20 cellular contexts compared by ENCODE assay signal in the genomic region with DNA sequence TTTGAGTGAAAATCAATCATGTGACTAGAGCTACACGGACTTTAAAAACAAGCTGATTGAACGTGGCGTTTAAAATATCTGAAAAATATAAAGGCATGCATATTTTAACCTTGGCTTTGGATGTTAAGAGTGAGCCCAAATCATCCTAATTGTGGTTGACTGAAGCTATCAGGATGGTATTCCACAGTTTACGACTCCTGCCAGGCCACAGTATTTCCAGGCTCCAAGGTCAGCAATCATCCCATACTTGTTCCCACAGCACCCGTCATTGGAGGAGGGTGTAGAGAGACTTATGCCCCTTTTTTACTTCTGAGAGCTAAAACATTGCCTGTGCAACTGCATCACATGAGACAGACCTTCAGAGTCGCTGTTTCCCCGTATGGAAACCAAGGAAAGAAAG. TPM values are rescaled to one million over a fixed set of nuclear protein-coding genes. Genes with fewer than 3 reads are reported as not detected.
DNase-seq lines count a peak whose midpoint lies in the region; ATAC-seq and TF ChIP-seq lines count a peak whose summit lies in the region.
"Had no signal": no experiment of that assay in that cellular context is flagged by ENCODE, and none has a peak within 500 bp of the region (broad histone marks: within the 10 kb centered on the region; RNA-seq: fewer than 3 reads in every experiment).

No MANE protein-coding gene starts in this region.

- no peak for TF ChIP-seq EP300 in transverse colon (IDR thresholded peaks at IDR 0.05; ENCODE audit: low read depth)

- no peak overlapping the region for H3K9ac ChIP-seq in fibroblast of lung (ENCODE audit: insufficient read depth, low read length)
- H3K9ac ChIP-seq: BLaER1 treated with 17β-estradiol and CSF1 and Interleukin-3, amounts not matched to agents 10 nM and 100 nM had no signal

- peaks cover 5% of the 10 kb centered on the region for H3K4me1 Mint-ChIP-seq in osteocyte (ENCODE audit: unreplicated experiment)

- intact Hi-C loops in transverse colon (cut with DNase I; ENCODE audit: low total_unique reads): no loop called here

- no peaks in the 10 kb centered on the region for H3K36me3 ChIP-seq in fibroblast of lung (ENCODE audit: control insufficient read depth, insufficient read depth, low read length)
- H3K36me3 ChIP-seq in transverse colon: no peaks in the 10 kb centered on the region
- H3K36me3 ChIP-seq: BLaER1 treated with 17β-estradiol and CSF1 and Interleukin-3, amounts not matched to agents 10 nM and 100 nM; SJCRH30 had no signal

- DNase-seq in AG08396 (ENCODE audit: low spot score): peak; percentile 5
- DNase-seq in amniotic epithelial cell (ENCODE audit: low read depth): peak; percentile 60
- peak; percentile 51 to 64 for DNase-seq in fibroblast of lung (ENCODE audit: low read depth in 2 of 2)
- DNase-seq in osteocyte (ENCODE audit: extremely low spot score, unreplicated experiment): no peak
- DNase-seq in transverse colon: no peak
- no peak for DNase-seq in left lobe of liver (ENCODE audit: low spot score)
- DNase-seq: DND-41, GDM1, GOT3, HFFc6, KG1, NCI-H146, NCI-H2081, NCI-H510A, NCI-H774, PC-9, SJCRH30 had no signal

- TF ChIP-seq POLR2A in transverse colon (IDR thresholded peaks at IDR 0.05): no peak

- H3K27ac ChIP-seq in fibroblast of lung (ENCODE audit: insufficient read depth, low read length) (peak overlapping the region; percentile 8), transverse colon (peak overlapping the region in 2 of 4 donors; percentile 54 to 59)
- H3K27ac ChIP-seq: BLaER1 treated with 17β-estradiol and CSF1 and Interleukin-3, amounts not matched to agents 10 nM and 100 nM; PC-9; SJCRH30 had no signal

- TF ChIP-seq CTCF in fibroblast of lung (conservative IDR thresholded peaks at IDR 0.05 in 1 of 2, IDR thresholded peaks at IDR 0.05 in 1 of 2; ENCODE audit: low read depth in 1 of 2, low read length in 2 of 2) (no peak), osteocyte (IDR thresholded peaks at IDR 0.05) (no peak), transverse colon (IDR thresholded peaks at IDR 0.05) (no peak)

- H2AFZ ChIP-seq in fibroblast of lung (ENCODE audit: low read length): peak overlapping the region; percentile 65
- H2AFZ ChIP-seq: PC-9 had no signal

- H3K79me2 ChIP-seq in fibroblast of lung (ENCODE audit: control insufficient read depth, insufficient read depth, low read length): no peaks in the 10 kb centered on the region

- H3K4me3 ChIP-seq in fibroblast of lung (replicated peaks in 1 of 4; ENCODE audit: control extremely low read depth in 1 of 4, insufficient read depth in 1 of 4, low read depth in 3 of 4, low read length in 4 of 4): no peak overlapping the region
- no peak overlapping the region for H3K4me3 ChIP-seq in transverse colon
- H3K4me3 ChIP-seq: BLaER1 treated with 17β-estradiol and CSF1 and Interleukin-3, amounts not matched to agents 10 nM and 100 nM; PC-9; SJCRH30 had no signal

- in situ Hi-C loops in transverse colon (cut with MboI; ENCODE audit: low pct_ligation_motif_present in 1 of 4, low pct_unique_long_range_greater_than_20kb in 1 of 4, low sequenced_read_pairs in 3 of 4): no loop called here

- WGBS in transverse colon (ENCODE audit: low coverage in 1 of 2), 2 donors: 62 to 68% methylated on average over 7 of the region's 7 CpGs

- no peaks in the 10 kb centered on the region for H4K20me1 ChIP-seq in fibroblast of lung (ENCODE audit: control insufficient read depth, extremely low read depth, insufficient read depth, low read length)
- H4K20me1 ChIP-seq: BLaER1 treated with 17β-estradiol and CSF1 and Interleukin-3, amounts not matched to agents 10 nM and 100 nM had no signal

- ATAC-seq in HG03095 (IDR thresholded peaks at IDR 0.05; ENCODE audit: unreplicated experiment): no peak
- ATAC-seq in HG03442 (IDR thresholded peaks at IDR 0.05; ENCODE audit: unreplicated experiment): no peak
- no peak for ATAC-seq in left lobe of liver

- no peaks in the 10 kb centered on the region for H3K27me3 ChIP-seq in fibroblast of lung (ENCODE audit: control insufficient read depth, insufficient read depth, low read length)
- no peaks in the 10 kb centered on the region for H3K27me3 ChIP-seq in transverse colon
- H3K27me3 ChIP-seq: BLaER1 treated with 17β-estradiol and CSF1 and Interleukin-3, amounts not matched to agents 10 nM and 100 nM; SJCRH30 had no signal

- H3K4me2 ChIP-seq in fibroblast of lung (ENCODE audit: extremely low read depth, insufficient read depth, low read length): peak overlapping the region; percentile 32
- H3K4me2 ChIP-seq: BLaER1 treated with 17β-estradiol and CSF1 and Interleukin-3, amounts not matched to agents 10 nM and 100 nM; PC-9 had no signal

- no peaks in the 10 kb centered on the region for H3K9me3 Mint-ChIP-seq in osteocyte (ENCODE audit: unreplicated experiment)
- H3K9me3 Mint-ChIP-seq: HFFc6 had no signal

- peaks cover 31% of the 10 kb centered on the region for H3K27me3 Mint-ChIP-seq in osteocyte (ENCODE audit: unreplicated experiment)

- H3K27ac Mint-ChIP-seq in osteocyte (ENCODE audit: unreplicated experiment): peak overlapping the region; percentile 33
- H3K27ac Mint-ChIP-seq: HFFc6 had no signal

- no peaks in the 10 kb centered on the region for H3K36me3 Mint-ChIP-seq in osteocyte (ENCODE audit: unreplicated experiment)

- peaks cover 6% of the 10 kb centered on the region for H3K4me1 ChIP-seq in fibroblast of lung (ENCODE audit: control insufficient read depth, extremely low read depth, insufficient read depth, low read length)
- H3K4me1 ChIP-seq in transverse colon: peaks cover 0 to 5% (median 2%) of the 10 kb centered on the region in 4 donors
- H3K4me1 ChIP-seq: SJCRH30 had no signal

- H3K9me3 ChIP-seq in fibroblast of lung (ENCODE audit: control insufficient read depth, insufficient read depth, low read depth, low read length) (no peaks in the 10 kb centered on the region), transverse colon (no peaks in the 10 kb centered on the region)
- H3K9me3 ChIP-seq: BLaER1 treated with 17β-estradiol and CSF1 and Interleukin-3, amounts not matched to agents 10 nM and 100 nM; SJCRH30 had no signal

- no peak overlapping the region for H3K4me3 Mint-ChIP-seq in osteocyte (ENCODE audit: unreplicated experiment)
- H3K4me3 Mint-ChIP-seq: HFFc6 had no signal

RNA-seq across cellular contexts. Expression of gene TMX4, which starts 43.2 kb away (rescaled TPM):
- 20.5 and 23.6 TPM in 2 replicates for total RNA-seq in fibroblast of lung
- 20.5 and 21.2 TPM in 2 replicates for polyA plus RNA-seq in fibroblast of lung
- polyA plus RNA-seq in fibroblast of lung (2012): 16.4 and 19.7 TPM in 2 replicates
- polyA minus RNA-seq in fibroblast of lung (ENCODE audit: low replicate concordance): 7.3 and 12.2 TPM in 2 replicates
- total RNA-seq in osteocyte: 28.6 and 32.3 TPM in 2 replicates
- total RNA-seq in transverse colon: 10 to 100 TPM; 23.6 to 32.9 (median 28.1) TPM
- total RNA-seq in left lobe of liver: 30.5 TPM

Comparison
In these comparisons a context has a peak if more than half of its experiments do, and no peak if none do; other contexts are left out.
1. DNase-seq: peak in AG08396 (single experiment), amniotic epithelial cell (single experiment) and fibroblast of lung (2 of 2); none in osteocyte (single experiment), transverse colon (single experiment) and left lobe of liver (single experiment).